Comparison of ENCODE assay signal across 8 cellular contexts in the genomic region with DNA sequence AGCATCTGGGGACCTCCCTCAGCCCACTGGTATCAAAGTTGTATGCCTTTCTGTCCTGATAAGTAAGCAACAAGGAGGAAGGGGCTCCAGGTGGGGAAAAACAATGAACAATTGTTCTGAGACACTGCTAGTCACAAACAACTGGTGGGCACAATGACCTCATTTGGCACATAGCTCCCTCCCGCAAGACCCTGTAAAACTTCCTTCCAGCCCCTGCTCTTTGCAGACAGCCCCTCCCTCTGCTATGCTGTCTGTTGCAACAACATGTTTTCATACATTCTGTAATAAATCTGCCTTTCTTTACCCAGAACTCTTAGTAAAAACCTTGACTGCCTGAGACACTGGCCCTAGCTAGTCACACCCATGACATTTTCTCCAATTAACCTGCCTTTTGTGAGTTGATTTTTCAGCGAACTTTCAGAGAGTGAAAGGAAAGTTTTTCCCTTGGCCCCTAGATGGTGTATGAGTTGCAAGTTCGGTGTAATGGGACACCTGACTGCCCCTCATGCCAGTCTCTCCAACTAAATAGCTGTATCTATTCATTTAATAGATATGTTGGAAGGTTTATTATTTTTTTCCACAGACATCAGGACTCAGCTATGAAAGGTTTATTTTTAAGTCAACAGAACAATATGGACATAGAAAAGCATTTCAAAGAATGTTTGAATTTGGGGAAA.
A peak's percentile ranks its signal among the peaks of the same experiment; 100 is the strongest.
DNase-seq lines count a peak whose midpoint lies in the region; ATAC-seq, FAIRE-seq and TF ChIP-seq lines count a peak whose summit lies in the region.

No MANE protein-coding gene starts in this region.

- in situ Hi-C loops in K562 (cut with MboI): no loop called here

- H3K36me3 ChIP-seq in K562 (ENCODE audit: control insufficient read depth, insufficient read depth, low read length): no peaks in the 10 kb centered on the region
- H3K36me3 ChIP-seq in liver (ENCODE audit: control insufficient read depth in 4 of 4, insufficient read depth in 3 of 4, low read depth in 1 of 4, low read length in 3 of 4): peaks cover 0 to 23% (median 15%) of the 10 kb centered on the region in 4 donors

- POLR2A ChIA-PET in K562 (lab: Yijun Ruan, JAX): interaction anchor here (1.1 kb wide), 2 partner anchors 28 to 364 kb away, joined by 3 to 4 read pairs; partner anchors contain the start of gene RPF2

- FAIRE-seq in HTR-8/SVneo (lab: Jason Lieb, UNC) (no peak), K562 (lab: Jason Lieb, UNC) (peak; percentile 67)

- no peaks in the 10 kb centered on the region for H3K9me1 ChIP-seq in K562 (ENCODE audit: control insufficient read depth, insufficient read depth, low read length)

- peak; percentile 83 for ATAC-seq in K562
- no peak for ATAC-seq in HG02870 (IDR thresholded peaks at IDR 0.05; ENCODE audit: unreplicated experiment)

- no peaks in the 10 kb centered on the region for H3K79me2 ChIP-seq in K562 (ENCODE audit: control insufficient read depth, insufficient read depth, low read length)

- TF ChIP-seq EP300 in K562 (IDR thresholded peaks at IDR 0.05; ENCODE audit: low read length): no peak

- no peak for TF ChIP-seq POLR2A in K562 (conservative IDR thresholded peaks at IDR 0.05)

- H3K4me1 ChIP-seq in K562 (replicated peaks in 1 of 2; ENCODE audit: control insufficient read depth in 2 of 2, insufficient read depth in 2 of 2, low read length in 2 of 2) (peaks cover 13 to 30% of the 10 kb centered on the region in 2 experiments; a peak in 4 of 5 replicates), liver (ENCODE audit: control insufficient read depth in 4 of 4, insufficient read depth in 4 of 4, low read length in 3 of 4) (no peaks in the 10 kb centered on the region)

- 25% methylated on average over 3 of the region's 3 CpGs for WGBS in K562 (ENCODE audit: insufficient coverage, low coverage, missing lambda C conversion rate)
- 48% methylated on average over 3 of the region's 3 CpGs for WGBS in liver

- H3K9me3 Mint-ChIP-seq in CD14-positive monocyte (no peaks in the 10 kb centered on the region), glutamatergic neuron (ENCODE audit: unreplicated experiment) (no peaks in the 10 kb centered on the region)
- H3K9me3 Mint-ChIP-seq in activated T-helper 1 cell treated with anti-CD3 and anti-CD28 coated beads, Interleukin-12 subunit alpha, Interleukin-12 subunit beta, Interleukin-2, Interleukin-4 antibody, amounts not matched to agents 30 ng/mL and 10 ng/mL and 1 ng/mL, durations not matched to agents 14 hours and 24 hours and 36 hours: no peaks in the 10 kb centered on the region

- TF ChIP-seq CTCF in CD14-positive monocyte (IDR thresholded peaks at IDR 0.05) (no peak), K562 (IDR thresholded peaks at IDR 0.05 in 2 of 3, conservative IDR thresholded peaks at IDR 0.05 in 1 of 3; ENCODE audit: insufficient read depth in 2 of 3, low read depth in 1 of 3, low read length in 3 of 3) (peak in 1 of 3 experiments; percentile 53; a peak in 3 of 6 replicates), liver (IDR thresholded peaks at IDR 0.05; ENCODE audit: low read depth, low read length, missing input control) (peak; percentile 33), glutamatergic neuron (IDR thresholded peaks at IDR 0.05; ENCODE audit: partially characterized antibody, unreplicated experiment) (no peak)

- H3K4me3 Mint-ChIP-seq in CD14-positive monocyte: no peak overlapping the region
- no peak overlapping the region for H3K4me3 Mint-ChIP-seq in glutamatergic neuron (ENCODE audit: unreplicated experiment)
- H3K4me3 Mint-ChIP-seq in activated T-helper 1 cell treated with anti-CD3 and anti-CD28 coated beads, Interleukin-12 subunit alpha, Interleukin-12 subunit beta, Interleukin-2, Interleukin-4 antibody, amounts not matched to agents 30 ng/mL and 10 ng/mL and 1 ng/mL, durations not matched to agents 14 hours and 24 hours and 36 hours: no peak overlapping the region

- peak overlapping the region in 6 of 7 donors; percentile 1 to 62 (median 42) for H3K27ac Mint-ChIP-seq in CD14-positive monocyte
- H3K27ac Mint-ChIP-seq in glutamatergic neuron (ENCODE audit: unreplicated experiment): no peak overlapping the region
- no peak overlapping the region for H3K27ac Mint-ChIP-seq in activated T-helper 1 cell treated with anti-CD3 and anti-CD28 coated beads, Interleukin-12 subunit alpha, Interleukin-12 subunit beta, Interleukin-2, Interleukin-4 antibody, amounts not matched to agents 30 ng/mL and 10 ng/mL and 1 ng/mL, durations not matched to agents 14 hours and 24 hours and 36 hours

- CTCF ChIA-PET in K562 (lab: Yijun Ruan, JAX; ENCODE audit: low intra/inter-chr PET ratio): interaction anchor here (0.7 kb wide), 1 partner anchor 381 kb away, joined by 3 read pairs; no protein-coding TSS in a partner anchor

- DNase-seq in CD14-positive monocyte (ENCODE audit: low spot score) (no peak), HTR-8/SVneo (ENCODE audit: insufficient read length, low spot score) (peak; percentile 6), K562 (ENCODE audit: extremely low read depth in 1 of 4, low spot score in 3 of 4) (peak in 1 of 4 experiments; percentile 21), glutamatergic neuron (no peak), GDM1 (lab: John Stamatoyannopoulos, UW) (no peak)
- no peak for DNase-seq in activated T-helper 1 cell treated with anti-CD3 and anti-CD28 coated beads, Interleukin-12 subunit alpha, Interleukin-12 subunit beta, Interleukin-2, Interleukin-4 antibody, amounts not matched to agents 30 ng/mL and 10 ng/mL and 1 ng/mL, durations not matched to agents 14 hours and 24 hours and 36 hours (ENCODE audit: low spot score)

- H3K4me1 Mint-ChIP-seq in CD14-positive monocyte (peaks cover 21% of the 10 kb centered on the region), glutamatergic neuron (ENCODE audit: low read depth, unreplicated experiment) (no peaks in the 10 kb centered on the region)
- peaks cover 22% of the 10 kb centered on the region for H3K4me1 Mint-ChIP-seq in activated T-helper 1 cell treated with anti-CD3 and anti-CD28 coated beads, Interleukin-12 subunit alpha, Interleukin-12 subunit beta, Interleukin-2, Interleukin-4 antibody, amounts not matched to agents 30 ng/mL and 10 ng/mL and 1 ng/mL, durations not matched to agents 14 hours and 24 hours and 36 hours (ENCODE audit: low read depth)

- no TSS peak for BruUV-seq in K562 (replicated peaks; lab: Mats Ljungman, UMichigan)

- no peaks in the 10 kb centered on the region for H4K20me1 ChIP-seq in K562 (replicated peaks; ENCODE audit: control insufficient read depth, insufficient read depth, low read length)

- H3K4me2 ChIP-seq in K562 (ENCODE audit: insufficient read depth, low read length): no peak overlapping the region; the same call in 1 of the 2 replicates

- peak; percentile 27 to 44; a peak in 2 of 4 replicates for TF ChIP-seq RAD21 in K562 (CRISPR knock-in tag; conservative IDR thresholded peaks at IDR 0.05 in 1 of 2, IDR thresholded peaks at IDR 0.05 in 1 of 2)
- TF ChIP-seq RAD21 in liver (IDR thresholded peaks at IDR 0.05): peak; percentile 77 to 78

- intact Hi-C loops in CD14-positive monocyte (cut with micrococcal nuclease): no loop called here
- intact Hi-C loops in K562 (cut with micrococcal nuclease): loop anchor here (1.0 kb wide), 1 partner anchor 261 kb away; no protein-coding TSS in a partner anchor
- intact Hi-C loops in activated T-helper 1 cell treated with anti-CD3 and anti-CD28 coated beads, Interleukin-12 subunit alpha, Interleukin-12 subunit beta, Interleukin-2, Interleukin-4 antibody, amounts not matched to agents 30 ng/mL and 10 ng/mL and 1 ng/mL, durations not matched to agents 14 hours and 24 hours and 36 hours (cut with micrococcal nuclease): no loop called here

- H3K27me3 Mint-ChIP-seq in CD14-positive monocyte (ENCODE audit: low read depth in 3 of 3) (no peaks in the 10 kb centered on the region), glutamatergic neuron (ENCODE audit: unreplicated experiment) (no peaks in the 10 kb centered on the region)
- H3K27me3 Mint-ChIP-seq in activated T-helper 1 cell treated with anti-CD3 and anti-CD28 coated beads, Interleukin-12 subunit alpha, Interleukin-12 subunit beta, Interleukin-2, Interleukin-4 antibody, amounts not matched to agents 30 ng/mL and 10 ng/mL and 1 ng/mL, durations not matched to agents 14 hours and 24 hours and 36 hours (ENCODE audit: insufficient read depth): no peaks in the 10 kb centered on the region

- H3K27me3 ChIP-seq in K562 (ENCODE audit: control insufficient read depth in 2 of 2, insufficient read depth in 2 of 2, low read length in 2 of 2) (no peaks in the 10 kb centered on the region), liver (ENCODE audit: control insufficient read depth in 4 of 4, insufficient read depth in 4 of 4, low read length in 3 of 4) (no peaks in the 10 kb centered on the region)

- H2AFZ ChIP-seq in K562 (ENCODE audit: low read depth, low read length): peak overlapping the region; percentile 6; the same call in 1 of the 2 replicates

- H3K9ac ChIP-seq in K562 (ENCODE audit: insufficient read depth in 1 of 2, low read depth in 2 of 2, low read length in 2 of 2) (no peak overlapping the region), liver (ENCODE audit: low read depth in 1 of 2, low read length in 2 of 2) (no peak overlapping the region)

- H3K4me3 ChIP-seq in K562 (no peak overlapping the region), liver (ENCODE audit: low read depth in 1 of 3, low read length in 3 of 3) (no peak overlapping the region)

- H3K9me3 ChIP-seq in K562 (replicated peaks; ENCODE audit: control insufficient read depth, insufficient read depth, low read depth, low read length) (no peaks in the 10 kb centered on the region), liver (ENCODE audit: control insufficient read depth in 4 of 4, low read length in 3 of 4) (no peaks in the 10 kb centered on the region)

- H3K27ac ChIP-seq in K562 (ENCODE audit: extremely low read depth, low read depth, low read length) (no peak overlapping the region), liver (ENCODE audit: low read depth in 1 of 2, low read length in 2 of 2) (no peak overlapping the region)

- H3K36me3 Mint-ChIP-seq in CD14-positive monocyte: peaks cover 75 to 87% of the 10 kb centered on the region in 2 donors
- H3K36me3 Mint-ChIP-seq in glutamatergic neuron (ENCODE audit: unreplicated experiment): no peaks in the 10 kb centered on the region
- peaks cover 42% of the 10 kb centered on the region for H3K36me3 Mint-ChIP-seq in activated T-helper 1 cell treated with anti-CD3 and anti-CD28 coated beads, Interleukin-12 subunit alpha, Interleukin-12 subunit beta, Interleukin-2, Interleukin-4 antibody, amounts not matched to agents 30 ng/mL and 10 ng/mL and 1 ng/mL, durations not matched to agents 14 hours and 24 hours and 36 hours (ENCODE audit: low read depth)

TF ChIP-seq in liver, 16 proteins besides CTCF, POLR2A, EP300 and RAD21 (continues in another document):
- TF ChIP-seq GABPA (IDR thresholded peaks at IDR 0.05 in 1 of 2, conservative IDR thresholded peaks at IDR 0.05 in 1 of 2) (no peak), TAF1 (conservative IDR thresholded peaks at IDR 0.05) (no peak), EGR1 (IDR thresholded peaks at IDR 0.05; ENCODE audit: low read depth in 2 of 2) (no peak)

Comparison
In these comparisons a context has a peak if more than half of its experiments do, and no peak if none do; other contexts are left out.
1. H3K27ac Mint-ChIP-seq: peak in CD14-positive monocyte (6 of 7); none in glutamatergic neuron (single experiment) and activated T-helper 1 cell treated with anti-CD3 and anti-CD28 coated beads, Interleukin-12 subunit alpha, Interleukin-12 subunit beta, Interleukin-2, Interleukin-4 antibody, amounts not matched to agents 30 ng/mL and 10 ng/mL and 1 ng/mL, durations not matched to agents 14 hours and 24 hours and 36 hours (single experiment).